Comparison of ENCODE assay signal across 27 cellular contexts in the genomic region with DNA sequence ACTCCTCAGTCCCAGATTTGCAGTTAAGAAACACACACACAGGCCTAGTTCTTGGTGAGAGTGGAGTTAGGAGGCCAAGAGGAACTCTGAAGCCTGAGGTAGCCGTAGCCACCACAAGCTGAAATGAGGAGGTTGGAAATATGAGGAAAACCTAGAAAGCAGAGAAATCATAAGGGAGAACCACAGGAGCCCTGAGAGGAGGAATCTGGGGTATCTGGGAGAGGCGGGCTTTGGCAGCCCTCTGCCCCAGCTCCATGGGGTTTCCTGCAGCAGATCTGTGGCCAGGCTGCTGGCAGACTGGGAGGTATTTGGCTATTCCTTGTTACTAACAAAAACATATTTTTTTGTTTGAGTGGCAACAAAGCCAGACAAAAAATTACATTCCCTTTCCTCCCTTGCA.
"Had no signal": no experiment of that assay in that cellular context is flagged by ENCODE, and none has a peak within 500 bp of the region (broad histone marks: within the 10 kb centered on the region; RNA-seq: fewer than 3 reads in every experiment).

No MANE protein-coding gene starts in this region.

- H3K4me3 ChIP-seq: cardiac muscle cell, PC-9 had no signal

- H3K4me2 ChIP-seq: PC-9 had no signal

- DNase-seq: activated CD4-positive, alpha-beta T cell treated with anti-CD3 and anti-CD28 coated beads for 36 hours; activated CD4-positive, alpha-beta T cell treated with anti-CD3 and anti-CD28 coated beads, Interleukin-2, amount 10 ng/mL, durations not matched to agents 7 days and 5 days; activated CD4-positive, alpha-beta T cell treated with anti-CD3 and anti-CD28 coated beads, Interleukin-2, amount 50 U/mL, for 48 hours; activated CD8-positive, alpha-beta T cell treated with anti-CD3 and anti-CD28 coated beads, Interleukin-2, amount 10 ng/mL, durations not matched to agents 7 days and 5 days; activated gamma-delta T cell; activated naive CD4-positive, alpha-beta T cell treated with anti-CD3 and anti-CD28 coated beads for 36 hours; activated naive CD8-positive, alpha-beta T cell treated with anti-CD3 and anti-CD28 coated beads, Interleukin-2, amount 50 U/mL, for 24 hours; activated T-cell treated with anti-CD3 and anti-CD28 coated beads, Interleukin-2, amount 50 U/mL, for 24 hours; anterior cingulate cortex; NCI-H1092 treated with DMSO at 0.1 percent for 48 hours; NCI-H1417; NCI-H146; NCI-H187; NCI-H2029 treated with DMSO at 0.1 percent for 48 hours; NCI-H2107; NCI-H2171; NCI-H446; NCI-H510A treated with DMSO at 0.1 percent for 48 hours; NCI-H526 treated with DMSO at 0.1 percent for 48 hours; NCI-H774; PC-9; SIG-M5; T1000 had no signal

- H3K27ac ChIP-seq: PC-9, RWPE1 had no signal

- H2AFZ ChIP-seq: PC-9 had no signal

- H3K27me3 ChIP-seq: cardiac muscle cell had no signal

- ATAC-seq: activated CD4-positive, alpha-beta T cell treated with anti-CD3 and anti-CD28 coated beads for 36 hours; activated CD4-positive, CD25-positive, alpha-beta regulatory T cell treated with anti-CD3 and anti-CD28 coated beads, Interleukin-2, amount 50 U/mL, for 24 hours; activated CD8-positive, alpha-beta T cell treated with anti-CD3 and anti-CD28 coated beads, Interleukin-2, amount 10 ng/mL, durations not matched to agents 7 days and 5 days; activated naive CD8-positive, alpha-beta T cell treated with anti-CD3 and anti-CD28 coated beads, Interleukin-2, amount 50 U/mL, for 24 hours; Right ventricle myocardium inferior had no signal
